Comparison of ENCODE assay signal across 1 cellular context in the genomic region with DNA sequence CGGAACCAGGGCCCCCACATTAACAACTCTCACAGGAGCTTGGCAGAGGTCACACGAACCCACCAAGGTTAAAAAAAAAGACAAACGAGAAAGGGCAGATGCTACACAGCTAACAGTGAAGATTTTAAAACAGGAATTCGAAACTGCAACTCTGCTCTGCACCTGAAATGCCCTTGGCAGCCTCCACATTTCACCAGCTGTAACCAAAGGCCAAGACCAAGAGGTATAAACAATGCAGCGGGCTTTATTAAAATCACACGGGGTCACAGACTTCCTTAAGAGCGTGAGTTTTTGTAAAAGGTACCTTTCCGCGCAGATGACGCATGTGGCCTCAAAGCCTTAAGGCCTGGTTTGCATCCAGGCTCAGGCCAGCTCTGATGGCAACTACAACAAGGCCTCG.
TF ChIP-seq lines count a peak whose summit lies in the region.

No MANE protein-coding gene starts in this region.

TF ChIP-seq in GM23338, 12 proteins besides CTCF, POLR2A, EP300 and RAD21 (continued from another document):
- TF ChIP-seq POLR2AphosphoS5 (IDR thresholded peaks at IDR 0.05; ENCODE audit: low read depth): no peak
- TF ChIP-seq, protein P1, sequence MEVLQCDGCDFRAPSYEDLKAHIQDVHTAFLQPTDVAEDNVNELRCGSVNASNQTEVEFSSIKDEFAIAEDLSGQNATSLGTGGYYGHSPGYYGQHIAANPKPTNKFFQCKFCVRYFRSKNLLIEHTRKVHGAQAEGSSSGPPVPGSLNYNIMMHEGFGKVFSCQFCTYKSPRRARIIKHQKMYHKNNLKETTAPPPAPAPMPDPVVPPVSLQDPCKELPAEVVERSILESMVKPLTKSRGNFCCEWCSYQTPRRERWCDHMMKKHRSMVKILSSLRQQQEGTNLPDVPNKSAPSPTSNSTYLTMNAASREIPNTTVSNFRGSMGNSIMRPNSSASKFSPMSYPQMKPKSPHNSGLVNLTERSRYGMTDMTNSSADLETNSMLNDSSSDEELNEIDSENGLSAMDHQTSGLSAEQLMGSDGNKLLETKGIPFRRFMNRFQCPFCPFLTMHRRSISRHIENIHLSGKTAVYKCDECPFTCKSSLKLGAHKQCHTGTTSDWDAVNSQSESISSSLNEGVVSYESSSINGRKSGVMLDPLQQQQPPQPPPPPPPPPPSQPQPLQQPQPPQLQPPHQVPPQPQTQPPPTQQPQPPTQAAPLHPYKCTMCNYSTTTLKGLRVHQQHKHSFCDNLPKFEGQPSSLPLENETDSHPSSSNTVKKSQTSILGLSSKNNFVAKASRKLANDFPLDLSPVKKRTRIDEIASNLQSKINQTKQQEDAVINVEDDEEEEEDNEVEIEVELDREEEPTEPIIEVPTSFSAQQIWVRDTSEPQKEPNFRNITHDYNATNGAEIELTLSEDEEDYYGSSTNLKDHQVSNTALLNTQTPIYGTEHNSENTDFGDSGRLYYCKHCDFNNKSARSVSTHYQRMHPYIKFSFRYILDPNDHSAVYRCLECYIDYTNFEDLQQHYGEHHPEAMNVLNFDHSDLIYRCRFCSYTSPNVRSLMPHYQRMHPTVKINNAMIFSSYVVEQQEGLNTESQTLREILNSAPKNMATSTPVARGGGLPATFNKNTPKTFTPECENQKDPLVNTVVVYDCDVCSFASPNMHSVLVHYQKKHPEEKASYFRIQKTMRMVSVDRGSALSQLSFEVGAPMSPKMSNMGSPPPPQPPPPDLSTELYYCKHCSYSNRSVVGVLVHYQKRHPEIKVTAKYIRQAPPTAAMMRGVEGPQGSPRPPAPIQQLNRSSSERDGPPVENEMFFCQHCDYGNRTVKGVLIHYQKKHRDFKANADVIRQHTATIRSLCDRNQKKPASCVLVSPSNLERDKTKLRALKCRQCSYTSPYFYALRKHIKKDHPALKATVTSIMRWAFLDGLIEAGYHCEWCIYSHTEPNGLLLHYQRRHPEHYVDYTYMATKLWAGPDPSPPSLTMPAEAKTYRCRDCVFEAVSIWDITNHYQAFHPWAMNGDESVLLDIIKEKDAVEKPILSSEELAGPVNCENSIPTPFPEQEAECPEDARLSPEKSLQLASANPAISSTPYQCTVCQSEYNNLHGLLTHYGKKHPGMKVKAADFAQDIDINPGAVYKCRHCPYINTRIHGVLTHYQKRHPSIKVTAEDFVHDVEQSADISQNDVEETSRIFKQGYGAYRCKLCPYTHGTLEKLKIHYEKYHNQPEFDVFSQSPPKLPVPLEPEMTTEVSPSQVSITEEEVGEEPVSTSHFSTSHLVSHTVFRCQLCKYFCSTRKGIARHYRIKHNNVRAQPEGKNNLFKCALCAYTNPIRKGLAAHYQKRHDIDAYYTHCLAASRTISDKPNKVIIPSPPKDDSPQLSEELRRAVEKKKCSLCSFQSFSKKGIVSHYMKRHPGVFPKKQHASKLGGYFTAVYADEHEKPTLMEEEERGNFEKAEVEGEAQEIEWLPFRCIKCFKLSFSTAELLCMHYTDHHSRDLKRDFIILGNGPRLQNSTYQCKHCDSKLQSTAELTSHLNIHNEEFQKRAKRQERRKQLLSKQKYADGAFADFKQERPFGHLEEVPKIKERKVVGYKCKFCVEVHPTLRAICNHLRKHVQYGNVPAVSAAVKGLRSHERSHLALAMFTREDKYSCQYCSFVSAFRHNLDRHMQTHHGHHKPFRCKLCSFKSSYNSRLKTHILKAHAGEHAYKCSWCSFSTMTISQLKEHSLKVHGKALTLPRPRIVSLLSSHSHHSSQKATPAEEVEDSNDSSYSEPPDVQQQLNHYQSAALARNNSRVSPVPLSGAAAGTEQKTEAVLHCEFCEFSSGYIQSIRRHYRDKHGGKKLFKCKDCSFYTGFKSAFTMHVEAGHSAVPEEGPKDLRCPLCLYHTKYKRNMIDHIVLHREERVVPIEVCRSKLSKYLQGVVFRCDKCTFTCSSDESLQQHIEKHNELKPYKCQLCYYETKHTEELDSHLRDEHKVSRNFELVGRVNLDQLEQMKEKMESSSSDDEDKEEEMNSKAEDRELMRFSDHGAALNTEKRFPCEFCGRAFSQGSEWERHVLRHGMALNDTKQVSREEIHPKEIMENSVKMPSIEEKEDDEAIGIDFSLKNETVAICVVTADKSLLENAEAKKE (CRISPR knock-in tag; IDR thresholded peaks at IDR 0.05): no peak
- no peak for TF ChIP-seq EZH2 (IDR thresholded peaks at IDR 0.05; ENCODE audit: low read depth, unreplicated experiment)
- no peak for TF ChIP-seq JUNB (IDR thresholded peaks at IDR 0.05; ENCODE audit: unreplicated experiment)
